In the genomic region with DNA sequence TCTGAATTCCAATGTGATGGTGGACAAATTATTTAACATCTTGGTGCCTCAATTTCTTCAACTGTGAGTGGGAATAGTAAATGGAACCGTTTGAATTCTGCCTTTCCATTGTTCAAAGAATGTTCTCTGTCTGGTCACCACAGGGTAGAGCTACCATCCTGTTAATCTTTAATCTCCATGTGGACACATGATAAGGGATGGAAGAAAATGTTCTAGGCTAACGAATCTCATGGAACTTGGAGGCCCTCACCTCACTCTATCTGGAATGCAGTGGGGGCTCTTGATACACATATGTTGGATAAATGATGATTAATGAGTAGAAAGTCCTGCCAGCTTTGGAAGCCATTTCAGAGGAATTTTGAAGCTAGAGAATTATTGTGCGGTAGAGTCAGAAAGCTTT, we compare ENCODE assay signal across 26 cellular contexts.
DNase-seq lines count a peak whose midpoint lies in the region; ATAC-seq, FAIRE-seq and TF ChIP-seq lines count a peak whose summit lies in the region.
"Had no signal": no experiment of that assay in that cellular context is flagged by ENCODE, and none has a peak within 500 bp of the region (broad histone marks: within the 10 kb centered on the region; RNA-seq: fewer than 3 reads in every experiment).

No MANE protein-coding gene starts in this region.

- H3K4me3 Mint-ChIP-seq in endodermal cell (no peak overlapping the region), endothelial cell (ENCODE audit: unreplicated experiment) (no peak overlapping the region)
- H3K4me3 Mint-ChIP-seq in T-helper 2 cell treated with Interferon-gamma antibody and Interleukin-4, amounts not matched to agents 5 μg/mL and 100 μg/mL, for 36 hours = no peak overlapping the region
- H3K4me3 Mint-ChIP-seq: CD14-positive monocyte; CD4-positive, alpha-beta memory T cell; CD4-positive, CD25-positive, alpha-beta regulatory T cell; CD8-positive, alpha-beta memory T cell had no signal

- H3K4me1 ChIP-seq in body of pancreas (peaks cover 37% of the 10 kb centered on the region), endodermal cell (ENCODE audit: control insufficient read depth, insufficient read depth, low read length) (no peaks in the 10 kb centered on the region), pancreas (peaks cover 0 to 9% (median 5%) of the 10 kb centered on the region in 3 donors), vagina (no peaks in the 10 kb centered on the region)
- H3K4me1 ChIP-seq: BE2C, BLaER1 had no signal

- H3K27me3 Mint-ChIP-seq in endodermal cell (ENCODE audit: insufficient read depth) (peaks cover 7% of the 10 kb centered on the region), endothelial cell (ENCODE audit: unreplicated experiment) (no peaks in the 10 kb centered on the region)
- no peaks in the 10 kb centered on the region for H3K27me3 Mint-ChIP-seq in T-helper 2 cell treated with Interferon-gamma antibody and Interleukin-4, amounts not matched to agents 5 μg/mL and 100 μg/mL, for 36 hours (ENCODE audit: low read depth)

- peak overlapping the region in 3 of 4 donors; percentile 27 to 58 (median 57) for H3K27ac ChIP-seq in body of pancreas
- no peak overlapping the region for H3K27ac ChIP-seq in endodermal cell (ENCODE audit: low read depth, low read length)
- H3K27ac ChIP-seq in pancreas = no peak overlapping the region
- H3K27ac ChIP-seq in vagina = no peak overlapping the region
- H3K27ac ChIP-seq: BLaER1 had no signal

- H3K9me3 Mint-ChIP-seq in endodermal cell (peaks cover 5% of the 10 kb centered on the region), endothelial cell (ENCODE audit: unreplicated experiment) (no peaks in the 10 kb centered on the region)
- H3K9me3 Mint-ChIP-seq in T-helper 2 cell treated with Interferon-gamma antibody and Interleukin-4, amounts not matched to agents 5 μg/mL and 100 μg/mL, for 36 hours = peaks cover 4% of the 10 kb centered on the region

- TF ChIP-seq POLR2A in body of pancreas (IDR thresholded peaks at IDR 0.05) = no peak
- TF ChIP-seq POLR2A in vagina (IDR thresholded peaks at IDR 0.05) = no peak

- no peaks in the 10 kb centered on the region for H3K36me3 Mint-ChIP-seq in endodermal cell (ENCODE audit: low read depth)
- no peaks in the 10 kb centered on the region for H3K36me3 Mint-ChIP-seq in endothelial cell (ENCODE audit: low read depth, unreplicated experiment)
- no peaks in the 10 kb centered on the region for H3K36me3 Mint-ChIP-seq in T-helper 2 cell treated with Interferon-gamma antibody and Interleukin-4, amounts not matched to agents 5 μg/mL and 100 μg/mL, for 36 hours (ENCODE audit: low read depth)
- H3K36me3 Mint-ChIP-seq: CD14-positive monocyte; CD4-positive, alpha-beta memory T cell; CD4-positive, CD25-positive, alpha-beta regulatory T cell; CD8-positive, alpha-beta memory T cell had no signal

- H3K36me3 ChIP-seq in body of pancreas (replicated peaks in 1 of 2; ENCODE audit: insufficient read depth in 1 of 2, low read depth in 2 of 2) (no peaks in the 10 kb centered on the region), endodermal cell (ENCODE audit: control insufficient read depth, insufficient read depth, low read length) (no peaks in the 10 kb centered on the region), pancreas (no peaks in the 10 kb centered on the region), vagina (no peaks in the 10 kb centered on the region)
- H3K36me3 ChIP-seq: BE2C, BLaER1 had no signal

- peaks cover 3% of the 10 kb centered on the region for H3K4me1 Mint-ChIP-seq in endodermal cell
- peaks cover 10% of the 10 kb centered on the region for H3K4me1 Mint-ChIP-seq in endothelial cell (ENCODE audit: unreplicated experiment)
- H3K4me1 Mint-ChIP-seq in T-helper 2 cell treated with Interferon-gamma antibody and Interleukin-4, amounts not matched to agents 5 μg/mL and 100 μg/mL, for 36 hours (ENCODE audit: low read depth) = no peaks in the 10 kb centered on the region
- H3K4me1 Mint-ChIP-seq: CD14-positive monocyte; CD4-positive, alpha-beta memory T cell; CD4-positive, CD25-positive, alpha-beta regulatory T cell; CD8-positive, alpha-beta memory T cell had no signal

- H3K9ac ChIP-seq in endodermal cell (ENCODE audit: extremely low read depth, low read length, poor library complexity, severe bottlenecking) = no peak overlapping the region
- H3K9ac ChIP-seq: BLaER1 had no signal

- no peaks in the 10 kb centered on the region for H3K9me3 ChIP-seq in body of pancreas
- H3K9me3 ChIP-seq in endodermal cell (ENCODE audit: control insufficient read depth, low read length) = peaks cover 20% of the 10 kb centered on the region
- H3K9me3 ChIP-seq in pancreas = no peaks in the 10 kb centered on the region
- H3K9me3 ChIP-seq in vagina = no peaks in the 10 kb centered on the region
- H3K9me3 ChIP-seq: BE2C, BLaER1 had no signal

- H3K27me3 ChIP-seq in body of pancreas (no peaks in the 10 kb centered on the region), endodermal cell (ENCODE audit: control insufficient read depth, insufficient read depth, low read length, poor library complexity, severe bottlenecking) (no peaks in the 10 kb centered on the region), pancreas (no peaks in the 10 kb centered on the region), vagina (no peaks in the 10 kb centered on the region)
- H3K27me3 ChIP-seq: BE2C, BLaER1 had no signal

- intact Hi-C loops in body of pancreas (cut with DNase I) = no loop called here
- intact Hi-C loops in pancreas (cut with DNase I) = no loop called here
- intact Hi-C loops in vagina (cut with DNase I) = no loop called here

- TF ChIP-seq CTCF in body of pancreas (IDR thresholded peaks at IDR 0.05) (peak in 1 of 7 experiments; percentile 13), endodermal cell (conservative IDR thresholded peaks at IDR 0.05) (no peak), pancreas (IDR thresholded peaks at IDR 0.05) (no peak), endothelial cell (IDR thresholded peaks at IDR 0.05; ENCODE audit: unreplicated experiment) (no peak), vagina (IDR thresholded peaks at IDR 0.05) (no peak)

- H3K27ac Mint-ChIP-seq in endodermal cell (no peak overlapping the region), endothelial cell (ENCODE audit: unreplicated experiment) (no peak overlapping the region)
- H3K27ac Mint-ChIP-seq in T-helper 2 cell treated with Interferon-gamma antibody and Interleukin-4, amounts not matched to agents 5 μg/mL and 100 μg/mL, for 36 hours = no peak overlapping the region
- H3K27ac Mint-ChIP-seq: CD14-positive monocyte; CD4-positive, alpha-beta memory T cell; CD4-positive, CD25-positive, alpha-beta regulatory T cell; CD8-positive, alpha-beta memory T cell had no signal

- H3K4me3 ChIP-seq in body of pancreas = no peak overlapping the region
- H3K4me3 ChIP-seq in endodermal cell (ENCODE audit: low read length) = peak overlapping the region; percentile 9
- H3K4me3 ChIP-seq in pancreas = no peak overlapping the region
- no peak overlapping the region for H3K4me3 ChIP-seq in vagina
- H3K4me3 ChIP-seq: BLaER1, GM12878 had no signal

- no peak for FAIRE-seq in pancreas (lab: Jason Lieb, UNC)
- FAIRE-seq: A204.1, GM12878, GM12892, GM19239 had no signal

- 25 to 33% methylated on average over 3 of the region's 3 CpGs for WGBS in body of pancreas, 2 donors
- WGBS in endodermal cell (ENCODE audit: insufficient coverage in 1 of 2, insufficient read length in 1 of 2), 2 experiments = 87 to 88% methylated on average over 3 of the region's 3 CpGs
- WGBS in pancreas, 2 donors = 27 to 28% methylated on average over 3 of the region's 3 CpGs

- DNase-seq in body of pancreas = peak in 3 of 4 donors; percentile 30 to 60 (median 42)
- DNase-seq in endodermal cell = no peak
- no peak for DNase-seq in left lobe of liver (ENCODE audit: low spot score)
- no peak for DNase-seq in pancreas
- no peak for DNase-seq in endothelial cell (ENCODE audit: low spot score)
- DNase-seq in vagina (ENCODE audit: extremely low spot score in 2 of 2) = no peak
- DNase-seq in T-helper 2 cell treated with Interferon-gamma antibody and Interleukin-4, amounts not matched to agents 5 μg/mL and 100 μg/mL, for 36 hours (ENCODE audit: low spot score) = no peak
- no peak for DNase-seq in activated T-cell treated with anti-CD3 and anti-CD28 coated beads, Interleukin-2, amount 50 U/mL, for 48 hours
- DNase-seq: 8988T; ACHN; C1 segment of cervical spinal cord; CD4-positive, alpha-beta memory T cell; CD4-positive, CD25-positive, alpha-beta regulatory T cell; CD8-positive, alpha-beta memory T cell; DMS 273 treated with DMSO at 0.1 percent for 48 hours; DMS153; DMS79; DND-41; GDM1 had no signal

- ATAC-seq in body of pancreas (peak; percentile 95), left lobe of liver (peak; percentile 86), pancreas (peak; percentile 59 to 94 (median 89))
- ATAC-seq: GM12878 had no signal

Comparison
In these comparisons a context has a peak if more than half of its experiments do, and no peak if none do; other contexts are left out.
1. DNase-seq: peak in body of pancreas (3 of 4); none in endodermal cell (single experiment), left lobe of liver (single experiment), pancreas (0 of 6), endothelial cell (single experiment), vagina (0 of 2), T-helper 2 cell treated with Interferon-gamma antibody and Interleukin-4, amounts not matched to agents 5 μg/mL and 100 μg/mL, for 36 hours (single experiment) and activated T-cell treated with anti-CD3 and anti-CD28 coated beads, Interleukin-2, amount 50 U/mL, for 48 hours (0 of 2).
2. H3K27ac ChIP-seq: peak in body of pancreas (3 of 4); none in endodermal cell (single experiment), pancreas (0 of 4) and vagina (single experiment).
3. Peak in every context shown above with its lines, with median percentiles within 50 percentile points of each other: ATAC-seq.